ENCODE assay signal across 22 cellular contexts in genomic region chr10:42969909-42970308, GRCh38.
DNase-seq lines count a peak whose midpoint lies in the region; ATAC-seq and TF ChIP-seq lines count a peak whose summit lies in the region.
"Had no signal": no experiment of that assay in that cellular context is flagged by ENCODE, and none has a peak within 500 bp of the region (broad histone marks: within the 10 kb centered on the region; RNA-seq: fewer than 3 reads in every experiment).

No MANE protein-coding gene starts in this region.

- no peaks in the 10 kb centered on the region for H3K9me3 Mint-ChIP-seq in activated CD8-positive, alpha-beta T cell treated with anti-CD3 and anti-CD28 coated beads, Interleukin-2, amount 10 ng/mL, durations not matched to agents 7 days and 5 days (ENCODE audit: insufficient read depth)
- no peaks in the 10 kb centered on the region for H3K9me3 Mint-ChIP-seq in activated CD8-positive, alpha-beta T cell treated with anti-CD3 and anti-CD28 coated beads for 36 hours
- H3K9me3 Mint-ChIP-seq in mesothelial cell of epicardium = no peaks in the 10 kb centered on the region
- H3K9me3 Mint-ChIP-seq: CD8-positive, alpha-beta T cell; IgD-negative memory B cell had no signal

- H3K9me3 ChIP-seq in right atrium auricular region (no peaks in the 10 kb centered on the region), right cardiac atrium (ENCODE audit: control insufficient read depth, low read length) (no peaks in the 10 kb centered on the region)
- H3K9me3 ChIP-seq: BLaER1 treated with 17β-estradiol and CSF1 and Interleukin-3, amounts not matched to agents 10 nM and 100 nM had no signal

- no peak overlapping the region for H3K4me3 Mint-ChIP-seq in activated CD8-positive, alpha-beta T cell treated with anti-CD3 and anti-CD28 coated beads, Interleukin-2, amount 10 ng/mL, durations not matched to agents 7 days and 5 days
- H3K4me3 Mint-ChIP-seq in activated CD8-positive, alpha-beta T cell treated with anti-CD3 and anti-CD28 coated beads for 36 hours = no peak overlapping the region
- H3K4me3 Mint-ChIP-seq in mesothelial cell of epicardium = no peak overlapping the region
- H3K4me3 Mint-ChIP-seq: CD8-positive, alpha-beta T cell; IgD-negative memory B cell had no signal

- H3K36me3 Mint-ChIP-seq in activated CD8-positive, alpha-beta T cell treated with anti-CD3 and anti-CD28 coated beads, Interleukin-2, amount 10 ng/mL, durations not matched to agents 7 days and 5 days (ENCODE audit: low read depth) = no peaks in the 10 kb centered on the region
- no peaks in the 10 kb centered on the region for H3K36me3 Mint-ChIP-seq in activated CD8-positive, alpha-beta T cell treated with anti-CD3 and anti-CD28 coated beads for 36 hours (ENCODE audit: low read depth)
- H3K36me3 Mint-ChIP-seq in mesothelial cell of epicardium = no peaks in the 10 kb centered on the region
- H3K36me3 Mint-ChIP-seq: CD8-positive, alpha-beta T cell; IgD-negative memory B cell had no signal

- TF ChIP-seq CTCF in activated CD8-positive, alpha-beta T cell treated with anti-CD3 and anti-CD28 coated beads for 36 hours (IDR thresholded peaks at IDR 0.05) = no peak
- TF ChIP-seq CTCF in right atrium auricular region (IDR thresholded peaks at IDR 0.05) (no peak), mesothelial cell of epicardium (IDR thresholded peaks at IDR 0.05; ENCODE audit: unreplicated experiment) (no peak)

- H3K4me3 ChIP-seq in right atrium auricular region (no peak overlapping the region), right cardiac atrium (ENCODE audit: low read length) (no peak overlapping the region)
- H3K4me3 ChIP-seq: BLaER1 treated with 17β-estradiol and CSF1 and Interleukin-3, amounts not matched to agents 10 nM and 100 nM; PC-9 had no signal

- peaks cover 11% of the 10 kb centered on the region for H3K27me3 Mint-ChIP-seq in activated CD8-positive, alpha-beta T cell treated with anti-CD3 and anti-CD28 coated beads, Interleukin-2, amount 10 ng/mL, durations not matched to agents 7 days and 5 days (ENCODE audit: low read depth)
- no peaks in the 10 kb centered on the region for H3K27me3 Mint-ChIP-seq in activated CD8-positive, alpha-beta T cell treated with anti-CD3 and anti-CD28 coated beads for 36 hours
- H3K27me3 Mint-ChIP-seq in mesothelial cell of epicardium (ENCODE audit: low read depth) = peaks cover 12% of the 10 kb centered on the region

- H3K36me3 ChIP-seq in right atrium auricular region = no peaks in the 10 kb centered on the region
- H3K36me3 ChIP-seq: BLaER1 treated with 17β-estradiol and CSF1 and Interleukin-3, amounts not matched to agents 10 nM and 100 nM had no signal

- no peak for ATAC-seq in activated CD8-positive, alpha-beta T cell treated with anti-CD3 and anti-CD28 coated beads, Interleukin-2, amount 10 ng/mL, durations not matched to agents 7 days and 5 days
- ATAC-seq in activated CD8-positive, alpha-beta T cell treated with anti-CD3 and anti-CD28 coated beads for 36 hours = no peak
- ATAC-seq in right cardiac atrium (no peak), HG03095 (IDR thresholded peaks at IDR 0.05; ENCODE audit: unreplicated experiment) (no peak)
- ATAC-seq: CD8-positive, alpha-beta T cell had no signal

- H3K4me1 ChIP-seq in right atrium auricular region (no peaks in the 10 kb centered on the region), right cardiac atrium (ENCODE audit: control insufficient read depth, insufficient read depth, low read length) (no peaks in the 10 kb centered on the region)

- H3K27me3 ChIP-seq in right atrium auricular region = no peaks in the 10 kb centered on the region
- no peaks in the 10 kb centered on the region for H3K27me3 ChIP-seq in right cardiac atrium (ENCODE audit: control insufficient read depth, insufficient read depth)
- H3K27me3 ChIP-seq: BLaER1 treated with 17β-estradiol and CSF1 and Interleukin-3, amounts not matched to agents 10 nM and 100 nM had no signal

- 77% methylated on average over 6 of the region's 6 CpGs for WGBS in right cardiac atrium

- H3K27ac Mint-ChIP-seq in activated CD8-positive, alpha-beta T cell treated with anti-CD3 and anti-CD28 coated beads, Interleukin-2, amount 10 ng/mL, durations not matched to agents 7 days and 5 days = no peak overlapping the region
- no peak overlapping the region for H3K27ac Mint-ChIP-seq in activated CD8-positive, alpha-beta T cell treated with anti-CD3 and anti-CD28 coated beads for 36 hours
- no peak overlapping the region for H3K27ac Mint-ChIP-seq in mesothelial cell of epicardium
- H3K27ac Mint-ChIP-seq: CD8-positive, alpha-beta T cell; IgD-negative memory B cell had no signal

- POLR2A ChIA-PET in activated CD8-positive, alpha-beta T cell treated with anti-CD3 and anti-CD28 coated beads, Interleukin-2, amount 10 ng/mL, durations not matched to agents 7 days and 5 days (lab: Charles Lee) = no interaction called here
- POLR2A ChIA-PET in activated CD8-positive, alpha-beta T cell treated with anti-CD3 and anti-CD28 coated beads for 36 hours (lab: Charles Lee) = no interaction called here

- H3K27ac ChIP-seq in right atrium auricular region = no peak overlapping the region
- H3K27ac ChIP-seq in right cardiac atrium (ENCODE audit: low read length) = no peak overlapping the region
- H3K27ac ChIP-seq: 22Rv1; BLaER1 treated with 17β-estradiol and CSF1 and Interleukin-3, amounts not matched to agents 10 nM and 100 nM; PC-9 had no signal

- DNase-seq in activated CD8-positive, alpha-beta T cell treated with anti-CD3 and anti-CD28 coated beads, Interleukin-2, amount 10 ng/mL, durations not matched to agents 7 days and 5 days = peak; percentile 1
- no peak for DNase-seq in activated CD8-positive, alpha-beta T cell treated with anti-CD3 and anti-CD28 coated beads for 36 hours
- DNase-seq in right atrium auricular region (ENCODE audit: low spot score) = peak; percentile 7
- DNase-seq in right cardiac atrium = no peak
- DNase-seq in mesothelial cell of epicardium (ENCODE audit: low spot score in 2 of 2, unreplicated experiment in 2 of 2) = peak; percentile 7 to 26
- DNase-seq in ureter (ENCODE audit: low spot score) = peak; percentile 29
- no peak for DNase-seq in HCEC 1CT
- DNase-seq: ACHN, DND-41, NCI-H1105 treated with DMSO at 0.1 percent for 48 hours, NCI-H2029 treated with DMSO at 0.1 percent for 48 hours, NCI-H226, NCI-H510A treated with DMSO at 0.1 percent for 48 hours, NCI-H748 treated with DMSO at 0.1 percent for 48 hours, PC-9, RPMI8226, SIG-M5 had no signal

- intact Hi-C loops in activated CD8-positive, alpha-beta T cell treated with anti-CD3 and anti-CD28 coated beads for 36 hours (cut with micrococcal nuclease) = loop anchor here (10.0 kb wide), 1 partner anchor 55 kb away; no protein-coding TSS in a partner anchor
- intact Hi-C loops in right cardiac atrium (cut with DNase I) = no loop called here

- CTCF ChIA-PET in activated CD8-positive, alpha-beta T cell treated with anti-CD3 and anti-CD28 coated beads, Interleukin-2, amount 10 ng/mL, durations not matched to agents 7 days and 5 days (lab: Charles Lee) = no interaction called here
- CTCF ChIA-PET in activated CD8-positive, alpha-beta T cell treated with anti-CD3 and anti-CD28 coated beads for 36 hours (lab: Charles Lee) = no interaction called here

- no peaks in the 10 kb centered on the region for H3K4me1 Mint-ChIP-seq in activated CD8-positive, alpha-beta T cell treated with anti-CD3 and anti-CD28 coated beads, Interleukin-2, amount 10 ng/mL, durations not matched to agents 7 days and 5 days (ENCODE audit: low read depth)
- no peaks in the 10 kb centered on the region for H3K4me1 Mint-ChIP-seq in activated CD8-positive, alpha-beta T cell treated with anti-CD3 and anti-CD28 coated beads for 36 hours (ENCODE audit: low read depth)
- H3K4me1 Mint-ChIP-seq in mesothelial cell of epicardium = no peaks in the 10 kb centered on the region
- H3K4me1 Mint-ChIP-seq: IgD-negative memory B cell had no signal

Comparison
In these comparisons a context has a peak if more than half of its experiments do, and no peak if none do; other contexts are left out.
1. DNase-seq: peak in activated CD8-positive, alpha-beta T cell treated with anti-CD3 and anti-CD28 coated beads, Interleukin-2, amount 10 ng/mL, durations not matched to agents 7 days and 5 days (single experiment), right atrium auricular region (single experiment), mesothelial cell of epicardium (2 of 2) and ureter (single experiment); none in activated CD8-positive, alpha-beta T cell treated with anti-CD3 and anti-CD28 coated beads for 36 hours (single experiment), right cardiac atrium (0 of 3) and HCEC 1CT (single experiment).